Comparison of ENCODE assay signal across 8 cellular contexts in genomic region chr2:207165121-207166038, GRCh38. TPM values are rescaled to one million over a fixed set of nuclear protein-coding genes. Genes with fewer than 3 reads are reported as not detected.
DNase-seq lines count a peak whose midpoint lies in the region; ATAC-seq and TF ChIP-seq lines count a peak whose summit lies in the region.

Gene KLF7 (minus strand): TSS chr2:207165948. CDS start chr2:207165568, 380 bp downstream.

- no peaks in the 10 kb centered on the region for H3K27me3 Mint-ChIP-seq in activated B cell treated with CpG ODN at 0.5 μM for 24 hours

- H3K4me3 ChIP-seq in IMR-90 (ENCODE audit: insufficient read depth, low read depth, low read length) (peak within 1 kb of the TSS; percentile 94), kidney epithelial cell (ENCODE audit: low read depth, low read length) (peak within 1 kb of the TSS; percentile 78), spleen (peak within 1 kb of the TSS; percentile 51 to 73 (median 63))

- H3K9me3 Mint-ChIP-seq in activated B cell treated with CpG ODN at 0.5 μM for 24 hours: no peaks in the 10 kb centered on the region

- in situ Hi-C loops in IMR-90 (cut with MboI; ENCODE audit: low sequenced_read_pairs): loop anchor here (5.0 to 25.0 kb wide), 3 partner anchors 72 to 547 kb away; partner anchors contain the start of gene CCNYL1

- H3K4me3 Mint-ChIP-seq in activated B cell treated with CpG ODN at 0.5 μM for 24 hours: peak within 1 kb of the TSS; percentile 95

- H4K5ac ChIP-seq in IMR-90 (ENCODE audit: low read depth, low read length): peak within 1 kb of the TSS; percentile 89

- peak within 1 kb of the TSS; percentile 100 for H2BK5ac ChIP-seq in IMR-90 (ENCODE audit: low read depth, low read length, poor library complexity, severe bottlenecking)

- H2AFZ ChIP-seq in IMR-90 (replicated peaks; ENCODE audit: low read length, poor library complexity): peak within 1 kb of the TSS; percentile 87

- peak; percentile 22 for TF ChIP-seq RAD21 in IMR-90 (IDR thresholded peaks at IDR 0.05; ENCODE audit: low read length)

- H3K4me1 Mint-ChIP-seq in activated B cell treated with CpG ODN at 0.5 μM for 24 hours: peaks cover 63% of the 10 kb centered on the region

- peak within 1 kb of the TSS; percentile 100 for H3K23ac ChIP-seq in IMR-90 (ENCODE audit: low read depth, low read length)

- no peaks in the 10 kb centered on the region for H3K27me3 ChIP-seq in IMR-90 (ENCODE audit: control insufficient read depth, insufficient read depth, low read length)
- no peaks in the 10 kb centered on the region for H3K27me3 ChIP-seq in kidney epithelial cell (ENCODE audit: control insufficient read depth, insufficient read depth, low read length)
- H3K27me3 ChIP-seq in spleen (replicated peaks in 1 of 7): peaks cover 0 to 15% (median 0%) of the 10 kb centered on the region in 7 donors

- H3K18ac ChIP-seq in IMR-90 (ENCODE audit: low read depth, low read length): peak within 1 kb of the TSS; percentile 98

- H3K4me2 ChIP-seq in IMR-90 (ENCODE audit: low read depth, low read length): peak within 1 kb of the TSS; percentile 93

- TSS peak; percentile 64 for BruUV-seq in IMR-90 (replicated peaks; lab: Mats Ljungman, UMichigan)

- peaks cover 18% of the 10 kb centered on the region for H3K36me3 Mint-ChIP-seq in activated B cell treated with CpG ODN at 0.5 μM for 24 hours (ENCODE audit: low read depth)

- WGBS in IMR-90 (ENCODE audit: extremely low coverage in 2 of 2, insufficient read length in 1 of 2), 2 experiments: no CpG with 5 or more reads among the region's 36 CpGs
- WGBS in spleen, 5 donors: 0 to 1% (median 0%) methylated on average over 36 of the region's 36 CpGs

- peak within 1 kb of the TSS; percentile 98 for H4K8ac ChIP-seq in IMR-90 (ENCODE audit: low read depth in 2 of 2, low read length in 2 of 2)

- DNase-seq in DMS153 treated with DMSO at 0.1 percent for 48 hours (lab: John Stamatoyannopoulos, UW; ENCODE audit: unreplicated experiment): peak; percentile 40
- peak; percentile 51 for DNase-seq in IMR-90
- DNase-seq in activated B cell treated with CpG ODN at 0.5 μM for 24 hours: peak; percentile 29
- DNase-seq in cerebellar cortex (ENCODE audit: low spot score): peak; percentile 76
- no peak for DNase-seq in kidney epithelial cell (ENCODE audit: low read depth)
- peak; percentile 90 for DNase-seq in spleen

- peaks cover 28% of the 10 kb centered on the region for H4K20me1 ChIP-seq in IMR-90 (ENCODE audit: insufficient read depth, low read length)

- TF ChIP-seq POLR2A in IMR-90 (IDR thresholded peaks at IDR 0.05; ENCODE audit: low read depth, low read length) (peak; percentile 60; the same call in 1 of the 2 replicates), spleen (IDR thresholded peaks at IDR 0.05) (peak; percentile 14 to 37 (median 19))

- H3K4me1 ChIP-seq in IMR-90 (ENCODE audit: control insufficient read depth, insufficient read depth, low read length) (peaks cover 7% of the 10 kb centered on the region), spleen (peaks cover 11 to 64% (median 40%) of the 10 kb centered on the region in 6 donors)

- peaks cover 0 to 44% of the 10 kb centered on the region in 2 experiments; a peak in 2 of 4 replicates for H3K79me1 ChIP-seq in IMR-90 (ENCODE audit: low read depth in 1 of 2, low read length in 2 of 2)

- TF ChIP-seq CTCF in IMR-90 (conservative IDR thresholded peaks at IDR 0.05; ENCODE audit: low read depth, low read length): no peak
- TF ChIP-seq CTCF in activated B cell treated with CpG ODN at 0.5 μM for 24 hours (IDR thresholded peaks at IDR 0.05): no peak
- TF ChIP-seq CTCF in kidney epithelial cell (IDR thresholded peaks at IDR 0.05; ENCODE audit: insufficient read depth, low read length, poor library complexity, severe bottlenecking): no peak
- no peak for TF ChIP-seq CTCF in spleen (IDR thresholded peaks at IDR 0.05 in 8 of 11, conservative IDR thresholded peaks at IDR 0.05 in 3 of 11)

- H2AK5ac ChIP-seq in IMR-90 (ENCODE audit: low read depth, low read length): peak within 1 kb of the TSS; percentile 97

- H2AK9ac ChIP-seq in IMR-90 (replicated peaks; ENCODE audit: low read depth, low read length, poor library complexity): peak within 1 kb of the TSS; percentile 98

- intact Hi-C loops in IMR-90 (cut with micrococcal nuclease): loop anchor here (1.0 to 2.0 kb wide), 7 partner anchors 55 to 308 kb away; no protein-coding TSS in a partner anchor
- intact Hi-C loops in activated B cell treated with CpG ODN at 0.5 μM for 24 hours (cut with micrococcal nuclease): loop anchor here (1.0 to 10.0 kb wide), 16 partner anchors 10 to 1461 kb away; partner anchors contain the start of genes CCNYL1, CREB1, EEF1B2 and FASTKD2
- intact Hi-C loops in spleen (cut with DNase I; ENCODE audit: low total_unique reads): loop anchor here (10.0 kb wide), 1 partner anchor 309 kb away; no protein-coding TSS in a partner anchor

- peak within 1 kb of the TSS; percentile 100 for H3K4ac ChIP-seq in IMR-90 (ENCODE audit: low read depth, low read length)

- dilution Hi-C loops in IMR-90 (cut with HindIII; ENCODE audit: low sequenced_read_pairs, unreplicated experiment): no loop called here

- no peaks in the 10 kb centered on the region for H3K36me3 ChIP-seq in IMR-90 (ENCODE audit: control insufficient read depth, insufficient read depth, low read length)
- no peaks in the 10 kb centered on the region for H3K36me3 ChIP-seq in kidney epithelial cell (ENCODE audit: control insufficient read depth, insufficient read depth, low read length)
- H3K36me3 ChIP-seq in spleen: no peaks in the 10 kb centered on the region

- peak within 1 kb of the TSS; percentile 95 for H2BK20ac ChIP-seq in IMR-90 (ENCODE audit: low read depth, low read length)

- H3K27ac Mint-ChIP-seq in activated B cell treated with CpG ODN at 0.5 μM for 24 hours: peak within 1 kb of the TSS; percentile 95

- H3K9me1 ChIP-seq in IMR-90 (ENCODE audit: insufficient read depth, low read length): peaks cover 4% of the 10 kb centered on the region

- peak within 1 kb of the TSS; percentile 99 for H4K91ac ChIP-seq in IMR-90 (ENCODE audit: insufficient read depth, low read depth, low read length)

- peak within 1 kb of the TSS; percentile 100 for H3K14ac ChIP-seq in IMR-90 (replicated peaks; ENCODE audit: low read depth, low read length)

- H3K9me3 ChIP-seq in IMR-90 (ENCODE audit: control insufficient read depth, insufficient read depth, low read length): no peaks in the 10 kb centered on the region
- no peaks in the 10 kb centered on the region for H3K9me3 ChIP-seq in spleen

- peak within 1 kb of the TSS; percentile 100 for H3K56ac ChIP-seq in IMR-90 (ENCODE audit: extremely low read depth, insufficient read depth, low read length)

- CTCF ChIA-PET in IMR-90 (lab: Yijun Ruan, JAX) (interaction anchor here (0.6 to 1.1 kb wide), 2 partner anchors 61 to 72 kb away, joined by 3 to 4 read pairs; no protein-coding TSS in a partner anchor), activated B cell treated with CpG ODN at 0.5 μM for 24 hours (lab: Charles Lee) (interaction anchor here (0.6 to 1.5 kb wide), 4 partner anchors 9 to 496 kb away, joined by 3 to 11 read pairs (median 4); no protein-coding TSS in a partner anchor)

- ATAC-seq in IMR-90 (ENCODE audit: low read depth): peak; percentile 3
- peak; percentile 6 for ATAC-seq in activated B cell treated with CpG ODN at 0.5 μM for 24 hours (ENCODE audit: low read depth)
- ATAC-seq in GM21825 (IDR thresholded peaks at IDR 0.05; ENCODE audit: unreplicated experiment): no peak
- no peak for ATAC-seq in GM18870 (IDR thresholded peaks at IDR 0.05; ENCODE audit: unreplicated experiment)

- H3K9ac ChIP-seq in IMR-90 (ENCODE audit: low read depth, low read length): peak within 1 kb of the TSS; percentile 98

- peak within 1 kb of the TSS; percentile 99 for H2BK15ac ChIP-seq in IMR-90 (ENCODE audit: low read depth, low read length)

- POLR2A ChIA-PET in IMR-90 (lab: Charles Lee; ENCODE audit: unreplicated experiment): interaction anchor here (0.5 to 9.1 kb wide), 21 partner anchors 9 to 619 kb away, joined by 3 to 153 read pairs (median 4); no protein-coding TSS in a partner anchor
- POLR2A ChIA-PET in activated B cell treated with CpG ODN at 0.5 μM for 24 hours (lab: Charles Lee): interaction anchor here (0.5 to 7.7 kb wide), 44 partner anchors 10 to 1458 kb away, joined by 3 to 202 read pairs (median 4); partner anchors contain the start of genes CCNYL1, CREB1, EEF1B2 and FASTKD2

- peak within 1 kb of the TSS; percentile 100 for H3K27ac ChIP-seq in IMR-90 (ENCODE audit: insufficient read depth, low read length)
- peak within 1 kb of the TSS; percentile 99 to 100 (median 100) for H3K27ac ChIP-seq in spleen

- peak within 1 kb of the TSS; percentile 99 for H2BK120ac ChIP-seq in IMR-90 (ENCODE audit: low read depth, low read length)

TF ChIP-seq in IMR-90, 13 proteins besides CTCF, POLR2A, EP300 and RAD21:
- TF ChIP-seq, protein P1, sequence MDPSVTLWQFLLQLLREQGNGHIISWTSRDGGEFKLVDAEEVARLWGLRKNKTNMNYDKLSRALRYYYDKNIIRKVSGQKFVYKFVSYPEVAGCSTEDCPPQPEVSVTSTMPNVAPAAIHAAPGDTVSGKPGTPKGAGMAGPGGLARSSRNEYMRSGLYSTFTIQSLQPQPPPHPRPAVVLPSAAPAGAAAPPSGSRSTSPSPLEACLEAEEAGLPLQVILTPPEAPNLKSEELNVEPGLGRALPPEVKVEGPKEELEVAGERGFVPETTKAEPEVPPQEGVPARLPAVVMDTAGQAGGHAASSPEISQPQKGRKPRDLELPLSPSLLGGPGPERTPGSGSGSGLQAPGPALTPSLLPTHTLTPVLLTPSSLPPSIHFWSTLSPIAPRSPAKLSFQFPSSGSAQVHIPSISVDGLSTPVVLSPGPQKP (IDR thresholded peaks at IDR 0.05; ENCODE audit: borderline replicate concordance, low read depth, low read length): no peak
- TF ChIP-seq MXI1 (IDR thresholded peaks at IDR 0.05; ENCODE audit: borderline replicate concordance, low read depth, low read length) (peak; percentile 63), CEBPB (IDR thresholded peaks at IDR 0.05; ENCODE audit: low read depth, low read length) (0 out of 2 replicates have a peak, but pooled peaks have one; percentile 4), MAZ (IDR thresholded peaks at IDR 0.05; ENCODE audit: borderline replicate concordance, low read depth, low read length) (no peak), CHD1 (IDR thresholded peaks at IDR 0.05; ENCODE audit: low read depth, low read length) (peak; percentile 95)

RNA-seq across cellular contexts. Expression of gene KLF7, which starts in this region (rescaled TPM):
- total RNA-seq in IMR-90 (2012; rRNA removed): 25.3 and 28.5 TPM in 2 replicates
- 23.1 and 24.1 TPM in 2 replicates for polyA plus RNA-seq in IMR-90 (2012; rRNA removed)
- polyA plus RNA-seq in IMR-90 (2012; cell fraction: cytosol; rRNA removed): 5.1 and 8.5 TPM in 2 replicates
- 33.0 and 75.4 TPM in 2 replicates for polyA plus RNA-seq in IMR-90 (2012; cell fraction: nucleus; rRNA removed; ENCODE audit: low replicate concordance)
- total RNA-seq in activated B cell treated with CpG ODN at 0.5 μM for 24 hours: 31.7 and 35.8 TPM in 2 replicates
- 58.2 and 58.7 TPM in 2 replicates for total RNA-seq in kidney epithelial cell
- 10 to 100 TPM; 23.6 to 74.4 (median 43.3) TPM for total RNA-seq in spleen
- polyA plus RNA-seq in spleen: 1 to 10 TPM; 2.9 to 3.8 (median 2.9) TPM

Comparison
In these comparisons a context has a peak if more than half of its experiments do, and no peak if none do; other contexts are left out.
1. ATAC-seq: peak in IMR-90 (single experiment) and activated B cell treated with CpG ODN at 0.5 μM for 24 hours (single experiment); none in GM21825 (single experiment) and GM18870 (single experiment).
2. Peak in every context shown above with its lines, with median percentiles within 50 percentile points of each other: H3K4me3 ChIP-seq.